In the genomic region with DNA sequence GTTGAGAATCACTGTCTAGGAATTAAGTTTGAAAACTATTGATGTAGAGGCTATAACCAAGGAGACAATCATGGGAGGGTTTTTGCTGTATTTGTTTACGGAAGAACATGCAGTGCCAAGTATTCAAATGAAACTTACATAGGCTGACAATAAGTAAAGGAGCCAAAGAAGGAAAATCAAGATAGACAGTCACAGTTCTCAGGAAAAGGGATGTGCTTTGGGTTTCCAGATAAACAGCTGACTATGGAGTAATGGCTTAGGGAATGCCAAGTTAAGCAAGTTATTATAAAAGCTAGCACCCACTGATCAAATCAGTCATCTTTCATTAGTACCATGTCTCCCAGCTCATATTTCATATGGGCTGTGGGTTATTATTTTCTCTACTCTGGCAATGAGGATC, we compare ENCODE assay signal across 23 cellular contexts. TPM values are rescaled to one million over a fixed set of nuclear protein-coding genes. Genes with fewer than 3 reads are reported as not detected.
"Had no signal": no experiment of that assay in that cellular context is flagged by ENCODE, and none has a peak within 500 bp of the region (broad histone marks: within the 10 kb centered on the region; RNA-seq: fewer than 3 reads in every experiment).

No MANE protein-coding gene starts in this region.

- DNase-seq: activated CD4-positive, alpha-beta memory T cell treated with anti-CD3 and anti-CD28 coated beads, Interleukin-2, amount 10 ng/mL, durations not matched to agents 7 days and 5 days; activated CD4-positive, alpha-beta T cell treated with anti-CD3 and anti-CD28 coated beads for 48 hours; activated CD4-positive, CD25-positive, alpha-beta regulatory T cell; activated naive CD4-positive, alpha-beta T cell treated with Interleukin-2 at 50 U/mL for 16 hours; activated naive CD8-positive, alpha-beta T cell treated with anti-CD3 and anti-CD28 coated beads, Interleukin-2, amount 10 ng/mL, durations not matched to agents 7 days and 5 days; activated T-cell treated with anti-CD3 and anti-CD28 coated beads, Interleukin-2, amount 50 U/mL, for 1 hour; amygdala; body of pancreas; cortex of kidney; effector CD4-positive, alpha-beta T cell; foreskin fibroblast; glutamatergic neuron; hippocampal formation; left cardiac atrium; stimulated activated naive CD8-positive, alpha-beta T cell treated with anti-CD3 and anti-CD28 coated beads, Interleukin-15, Interleukin-2, amounts not matched to agents 100 U/mL and 50 U/mL, for 24 hours; T1000; upper lobe of left lung had no signal

- H3K36me3 Mint-ChIP-seq: activated naive CD8-positive, alpha-beta T cell treated with anti-CD3 and anti-CD28 coated beads, Interleukin-2, amount 10 ng/mL, durations not matched to agents 7 days and 5 days had no signal

- H3K9me3 ChIP-seq: body of pancreas, esophagus muscularis mucosa, upper lobe of left lung had no signal

- H3K4me3 Mint-ChIP-seq: activated CD4-positive, alpha-beta memory T cell treated with anti-CD3 and anti-CD28 coated beads, Interleukin-2, amount 10 ng/mL, durations not matched to agents 7 days and 5 days; activated naive CD8-positive, alpha-beta T cell treated with anti-CD3 and anti-CD28 coated beads, Interleukin-2, amount 10 ng/mL, durations not matched to agents 7 days and 5 days; central memory CD8-positive, alpha-beta T cell; mesothelial cell of epicardium; nephron had no signal

- ATAC-seq: body of pancreas; stimulated activated naive CD8-positive, alpha-beta T cell treated with anti-CD3 and anti-CD28 coated beads, Interleukin-15, Interleukin-2, amounts not matched to agents 100 U/mL and 50 U/mL, for 24 hours had no signal

- H3K4me3 ChIP-seq: body of pancreas, esophagus muscularis mucosa, lung, upper lobe of left lung had no signal

- H3K27me3 ChIP-seq: body of pancreas, esophagus muscularis mucosa, upper lobe of left lung had no signal

- H3K4me1 Mint-ChIP-seq: activated CD4-positive, alpha-beta memory T cell treated with anti-CD3 and anti-CD28 coated beads, Interleukin-2, amount 10 ng/mL, durations not matched to agents 7 days and 5 days; activated naive CD8-positive, alpha-beta T cell treated with anti-CD3 and anti-CD28 coated beads, Interleukin-2, amount 10 ng/mL, durations not matched to agents 7 days and 5 days; central memory CD8-positive, alpha-beta T cell had no signal

- H3K27ac Mint-ChIP-seq: activated CD4-positive, alpha-beta memory T cell treated with anti-CD3 and anti-CD28 coated beads, Interleukin-2, amount 10 ng/mL, durations not matched to agents 7 days and 5 days; activated naive CD8-positive, alpha-beta T cell treated with anti-CD3 and anti-CD28 coated beads, Interleukin-2, amount 10 ng/mL, durations not matched to agents 7 days and 5 days; activated T-helper 2 cell treated with anti-CD3 and anti-CD28 coated beads, Interferon-gamma antibody, Interleukin-2, Interleukin-4, amounts not matched to agents 10 μg/mL and 5 μg/mL and 100 μg/mL, durations not matched to agents 14 hours and 24 hours and 36 hours; mesothelial cell of epicardium; nephron had no signal

- H3K36me3 ChIP-seq: esophagus muscularis mucosa, upper lobe of left lung had no signal

- H3K9me3 Mint-ChIP-seq: activated CD4-positive, alpha-beta memory T cell treated with anti-CD3 and anti-CD28 coated beads, Interleukin-2, amount 10 ng/mL, durations not matched to agents 7 days and 5 days; activated naive CD8-positive, alpha-beta T cell treated with anti-CD3 and anti-CD28 coated beads, Interleukin-2, amount 10 ng/mL, durations not matched to agents 7 days and 5 days; activated T-helper 2 cell treated with anti-CD3 and anti-CD28 coated beads, Interferon-gamma antibody, Interleukin-2, Interleukin-4, amounts not matched to agents 10 μg/mL and 5 μg/mL and 100 μg/mL, durations not matched to agents 14 hours and 24 hours and 36 hours; central memory CD8-positive, alpha-beta T cell had no signal

RNA-seq across cellular contexts. Expression of a gene that starts 21.5 kb away (rescaled TPM):
- total RNA-seq: activated naive CD8-positive, alpha-beta T cell treated with anti-CD3 and anti-CD28 coated beads, Interleukin-2, amount 10 ng/mL, durations not matched to agents 7 days and 5 days had no signal
